34 cellular contexts compared by ENCODE assay signal in the genomic region with DNA sequence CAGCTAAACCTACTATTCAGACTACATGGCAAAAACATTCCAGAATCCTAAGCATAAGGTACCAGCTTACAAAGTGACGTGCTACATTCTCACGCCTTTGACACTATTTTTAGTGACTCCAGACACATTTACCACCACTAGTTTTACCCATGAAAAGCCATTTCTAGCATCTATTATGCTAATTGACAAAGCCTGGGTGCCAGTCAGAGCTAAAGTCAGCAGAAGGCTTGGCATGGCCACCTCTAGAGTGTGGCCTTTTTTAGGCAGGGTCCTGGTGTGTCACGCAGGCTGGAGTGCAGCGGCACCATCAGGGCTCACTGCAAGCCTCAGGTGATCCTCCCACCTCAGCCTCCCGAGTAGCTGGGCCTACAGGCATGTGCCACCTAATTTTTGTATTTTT.
"Had no signal": no experiment of that assay in that cellular context is flagged by ENCODE, and none has a peak within 500 bp of the region (broad histone marks: within the 10 kb centered on the region; RNA-seq: fewer than 3 reads in every experiment).

No MANE protein-coding gene starts in this region.

- H3K9me3 ChIP-seq: MG63 had no signal

- H3K27me3 ChIP-seq: MG63 had no signal

- H3K4me3 ChIP-seq: MG63 had no signal

- DNase-seq: Karpas-422, Kasumi-1, MG63, MM.1S, MV-4-11, NCI-H1048, NCI-H1092, NCI-H1092 treated with DMSO at 0.1 percent for 48 hours, NCI-H1105, NCI-H1105 treated with DMSO at 0.1 percent for 48 hours, NCI-H1417, NCI-H1417 treated with DMSO at 0.1 percent for 48 hours, NCI-H1436, NCI-H1436 treated with DMSO at 0.1 percent for 48 hours, NCI-H146, NCI-H1694, NCI-H1694 treated with DMSO at 0.1 percent for 48 hours, NCI-H187, NCI-H187 treated with DMSO at 0.1 percent for 48 hours, NCI-H1930, NCI-H2029, NCI-H2029 treated with DMSO at 0.1 percent for 48 hours, NCI-H2081, NCI-H2081 treated with DMSO at 0.1 percent for 48 hours, NCI-H2107, NCI-H2171, NCI-H2171 treated with DMSO at 0.1 percent for 48 hours, NCI-H2227 treated with DMSO at 0.1 percent for 48 hours, NCI-H226, NCI-H345, NCI-H446, NCI-H446 treated with DMSO at 0.1 percent for 48 hours, NCI-H510A, NCI-H510A treated with DMSO at 0.1 percent for 48 hours had no signal
